11 cellular contexts compared by ENCODE assay signal in the genomic region with DNA sequence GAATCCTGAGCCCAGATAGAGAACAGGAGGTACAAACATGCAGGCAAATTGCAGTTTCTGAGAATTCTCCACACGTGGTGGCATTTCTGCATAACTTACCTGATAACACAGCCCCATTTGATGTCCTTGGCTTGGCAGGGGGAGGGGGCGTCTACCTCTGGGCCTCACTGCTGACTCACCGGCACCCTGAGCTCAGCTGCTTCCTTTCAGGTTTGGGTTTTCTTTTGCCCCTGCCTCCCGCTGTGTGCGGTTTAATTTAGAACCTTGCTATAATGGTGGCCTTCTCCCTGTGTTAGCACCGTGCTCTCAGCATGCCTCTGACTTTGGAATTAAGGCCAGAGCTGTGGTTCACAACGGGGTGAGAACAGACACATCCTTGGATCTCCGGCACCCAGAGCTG. TPM values are rescaled to one million over a fixed set of nuclear protein-coding genes. Genes with fewer than 3 reads are reported as not detected.
DNase-seq lines count a peak whose midpoint lies in the region; ATAC-seq and TF ChIP-seq lines count a peak whose summit lies in the region.
"Had no signal": no experiment of that assay in that cellular context is flagged by ENCODE, and none has a peak within 500 bp of the region (broad histone marks: within the 10 kb centered on the region; RNA-seq: fewer than 3 reads in every experiment).

No MANE protein-coding gene starts in this region.

- no peaks in the 10 kb centered on the region for H3K9me3 Mint-ChIP-seq in activated CD4-positive, alpha-beta T cell treated with anti-CD3 and anti-CD28 coated beads, Interleukin-2, amount 10 ng/mL, durations not matched to agents 24 days and 14 days
- H3K9me3 Mint-ChIP-seq in nephron progenitor cell = no peaks in the 10 kb centered on the region

- H3K27ac ChIP-seq in esophagus squamous epithelium = peak overlapping the region; percentile 19 to 96 (median 68)
- H3K27ac ChIP-seq: prostate gland, SJCRH30 had no signal

- TF ChIP-seq POLR2A in esophagus squamous epithelium (IDR thresholded peaks at IDR 0.05) = no peak

- no peaks in the 10 kb centered on the region for H3K9me3 ChIP-seq in esophagus squamous epithelium
- H3K9me3 ChIP-seq: prostate gland, SJCRH30 had no signal

- no peaks in the 10 kb centered on the region for H3K36me3 Mint-ChIP-seq in activated CD4-positive, alpha-beta T cell treated with anti-CD3 and anti-CD28 coated beads, Interleukin-2, amount 10 ng/mL, durations not matched to agents 24 days and 14 days (ENCODE audit: low read depth)
- no peaks in the 10 kb centered on the region for H3K36me3 Mint-ChIP-seq in nephron progenitor cell (ENCODE audit: low read depth)

- DNase-seq in activated CD8-positive, alpha-beta memory T cell treated with anti-CD3 and anti-CD28 coated beads, Interleukin-2, amount 50 U/mL, for 4 hours = peak; percentile 30
- no peak for DNase-seq in activated CD8-positive, alpha-beta memory T cell treated with anti-CD3 and anti-CD28 coated beads, Interleukin-2, amount 50 U/mL, for 48 hours
- peak; percentile 69 for DNase-seq in activated CD4-positive, alpha-beta T cell treated with anti-CD3 and anti-CD28 coated beads, Interleukin-2, amount 10 ng/mL, durations not matched to agents 24 days and 14 days
- DNase-seq in esophagus squamous epithelium (lab: John Stamatoyannopoulos, UW) = no peak
- DNase-seq in stimulated activated CD4-positive, alpha-beta T cell treated with anti-CD3 and anti-CD28 coated beads, TNF-alpha, amount 100 ng/mL, for 4 hours (ENCODE audit: low read depth in 3 of 3) = peak; percentile 10 to 28 (median 13)
- DNase-seq in C1 segment of cervical spinal cord (lab: John Stamatoyannopoulos, UW) = no peak
- DNase-seq in nephron progenitor cell = no peak
- DNase-seq: NCI-H2029, SJCRH30 had no signal

- peak overlapping the region; percentile 30 for H3K4me3 Mint-ChIP-seq in activated CD4-positive, alpha-beta T cell treated with anti-CD3 and anti-CD28 coated beads, Interleukin-2, amount 10 ng/mL, durations not matched to agents 24 days and 14 days
- no peak overlapping the region for H3K4me3 Mint-ChIP-seq in nephron progenitor cell

- peaks cover 23 to 90% (median 40%) of the 10 kb centered on the region in 3 donors for H3K4me1 ChIP-seq in esophagus squamous epithelium

- no peak for ATAC-seq in HG03571 (IDR thresholded peaks at IDR 0.05; ENCODE audit: unreplicated experiment)

- TF ChIP-seq CTCF in esophagus squamous epithelium (IDR thresholded peaks at IDR 0.05) (no peak), nephron progenitor cell (IDR thresholded peaks at IDR 0.05) (no peak)

- H3K27ac Mint-ChIP-seq in activated CD4-positive, alpha-beta T cell treated with anti-CD3 and anti-CD28 coated beads, Interleukin-2, amount 10 ng/mL, durations not matched to agents 24 days and 14 days = no peak overlapping the region
- no peak overlapping the region for H3K27ac Mint-ChIP-seq in nephron progenitor cell

- H3K27me3 ChIP-seq in esophagus squamous epithelium = no peaks in the 10 kb centered on the region
- H3K27me3 ChIP-seq: SJCRH30 had no signal

- H3K4me3 ChIP-seq in esophagus squamous epithelium = no peak overlapping the region
- H3K4me3 ChIP-seq: prostate gland, SJCRH30 had no signal

- WGBS in esophagus squamous epithelium, 2 donors = 79% methylated on average over 6 of the region's 8 CpGs; no CpG with 5 or more reads in 1 of the 2 donors

- H3K36me3 ChIP-seq in esophagus squamous epithelium = no peaks in the 10 kb centered on the region
- H3K36me3 ChIP-seq: prostate gland, SJCRH30 had no signal

- intact Hi-C loops in activated CD4-positive, alpha-beta T cell treated with anti-CD3 and anti-CD28 coated beads, Interleukin-2, amount 10 ng/mL, durations not matched to agents 24 days and 14 days (cut with micrococcal nuclease) = loop anchor here (2.0 kb wide), 1 partner anchor 634 kb away; no protein-coding TSS in a partner anchor
- intact Hi-C loops in esophagus squamous epithelium (cut with DNase I) = no loop called here

- H3K4me1 Mint-ChIP-seq in activated CD4-positive, alpha-beta T cell treated with anti-CD3 and anti-CD28 coated beads, Interleukin-2, amount 10 ng/mL, durations not matched to agents 24 days and 14 days = peaks cover 16% of the 10 kb centered on the region
- H3K4me1 Mint-ChIP-seq in nephron progenitor cell = peaks cover 59% of the 10 kb centered on the region

- peaks cover 45% of the 10 kb centered on the region for H3K27me3 Mint-ChIP-seq in activated CD4-positive, alpha-beta T cell treated with anti-CD3 and anti-CD28 coated beads, Interleukin-2, amount 10 ng/mL, durations not matched to agents 24 days and 14 days
- H3K27me3 Mint-ChIP-seq in nephron progenitor cell (ENCODE audit: low read depth, poor library complexity) = peaks cover 14% of the 10 kb centered on the region

RNA-seq across cellular contexts. Expression of gene CTIF, which starts 4.4 kb away (rescaled TPM):
- 6.5 and 9.5 TPM in 2 replicates for total RNA-seq in activated CD4-positive, alpha-beta T cell treated with anti-CD3 and anti-CD28 coated beads, Interleukin-2, amount 10 ng/mL, durations not matched to agents 24 days and 14 days
- total RNA-seq in esophagus squamous epithelium = 10 to 100 TPM in 2 of 4 donors, 1 to 10 TPM in 2; 4.7 to 24.2 (median 10.2) TPM

Comparison
In these comparisons a context has a peak if more than half of its experiments do, and no peak if none do; other contexts are left out.
1. DNase-seq: peak in activated CD8-positive, alpha-beta memory T cell treated with anti-CD3 and anti-CD28 coated beads, Interleukin-2, amount 50 U/mL, for 4 hours (single experiment), activated CD4-positive, alpha-beta T cell treated with anti-CD3 and anti-CD28 coated beads, Interleukin-2, amount 10 ng/mL, durations not matched to agents 24 days and 14 days (single experiment) and stimulated activated CD4-positive, alpha-beta T cell treated with anti-CD3 and anti-CD28 coated beads, TNF-alpha, amount 100 ng/mL, for 4 hours (3 of 3); none in activated CD8-positive, alpha-beta memory T cell treated with anti-CD3 and anti-CD28 coated beads, Interleukin-2, amount 50 U/mL, for 48 hours (single experiment), esophagus squamous epithelium (single experiment), C1 segment of cervical spinal cord (0 of 14) and nephron progenitor cell (single experiment).